Comparison of ENCODE assay signal across 16 cellular contexts in the genomic region with DNA sequence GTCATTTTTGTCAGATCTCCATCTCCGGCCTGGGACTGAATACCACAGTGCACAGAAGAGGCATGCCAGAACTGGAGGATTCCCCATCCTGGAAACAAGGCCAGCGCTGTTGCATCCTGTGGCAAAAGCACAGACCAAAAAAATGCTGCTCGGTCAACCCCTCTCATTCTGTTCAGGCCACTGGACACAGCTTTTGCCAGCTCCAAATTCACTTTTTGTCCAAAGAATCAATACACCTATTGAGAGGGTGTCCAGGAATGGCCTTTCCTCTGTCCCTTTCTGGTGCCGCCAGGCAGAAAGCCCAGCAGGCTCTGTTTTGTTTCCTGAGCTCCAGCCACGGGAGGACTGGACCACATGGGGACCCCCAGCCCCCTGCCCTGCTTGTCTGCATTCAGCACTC.
"Had no signal": no experiment of that assay in that cellular context is flagged by ENCODE, and none has a peak within 500 bp of the region (broad histone marks: within the 10 kb centered on the region; RNA-seq: fewer than 3 reads in every experiment).

No MANE protein-coding gene starts in this region.

- H3K4me3 Mint-ChIP-seq: activated naive CD4-positive, alpha-beta T cell treated with anti-CD3 and anti-CD28 coated beads, Interleukin-2, amount 50 U/mL, for 24 hours; mesothelial cell of epicardium; natural killer cell treated with Interleukin-12 subunit alpha and Interleukin-12 subunit beta and Interleukin-15 and Interleukin-18, amount 100 ng/mL, for 72 hours; stimulated activated naive B cell treated with anti-CD40 and anti-IgM and Interleukin-4, amounts not matched to agents 10 μg/mL and 1 μg/mL and 100 μg/mL, for 72 hours; T-cell had no signal

- H3K4me1 Mint-ChIP-seq: activated naive CD4-positive, alpha-beta T cell treated with anti-CD3 and anti-CD28 coated beads, Interleukin-2, amount 50 U/mL, for 24 hours; stimulated activated naive B cell treated with anti-CD40 and anti-IgM and Interleukin-4, amounts not matched to agents 10 μg/mL and 1 μg/mL and 100 μg/mL, for 72 hours; T-cell had no signal

- H3K27ac ChIP-seq: heart right ventricle, left lung, upper lobe of right lung had no signal

- ATAC-seq: heart right ventricle; left lung; natural killer cell treated with Interleukin-12 subunit alpha and Interleukin-12 subunit beta and Interleukin-15 and Interleukin-18, amount 100 ng/mL, for 72 hours; sciatic nerve; stimulated activated naive B cell treated with anti-CD40 and anti-IgM and Interleukin-4, amounts not matched to agents 10 μg/mL and 1 μg/mL and 100 μg/mL, for 72 hours; T-cell; upper lobe of right lung had no signal

- H3K27ac Mint-ChIP-seq: activated naive CD4-positive, alpha-beta T cell treated with anti-CD3 and anti-CD28 coated beads, Interleukin-2, amount 50 U/mL, for 24 hours; mesothelial cell of epicardium; natural killer cell treated with Interleukin-12 subunit alpha and Interleukin-12 subunit beta and Interleukin-15 and Interleukin-18, amount 100 ng/mL, for 72 hours; stimulated activated naive B cell treated with anti-CD40 and anti-IgM and Interleukin-4, amounts not matched to agents 10 μg/mL and 1 μg/mL and 100 μg/mL, for 72 hours; T-cell had no signal

- H3K4me1 ChIP-seq: heart right ventricle, left lung, upper lobe of right lung had no signal

- H3K4me3 ChIP-seq: heart right ventricle, left lung, lung, upper lobe of right lung had no signal

- H3K27me3 ChIP-seq: left lung, upper lobe of right lung had no signal

- H3K36me3 ChIP-seq: heart right ventricle, left lung, upper lobe of right lung had no signal

- H3K9me3 Mint-ChIP-seq: activated naive CD4-positive, alpha-beta T cell treated with anti-CD3 and anti-CD28 coated beads, Interleukin-2, amount 50 U/mL, for 24 hours; natural killer cell treated with Interleukin-12 subunit alpha and Interleukin-12 subunit beta and Interleukin-15 and Interleukin-18, amount 100 ng/mL, for 72 hours; T-cell had no signal

- DNase-seq: activated gamma-delta T cell treated with Interleukin-2 at 50 U/mL for 16 hours; activated T-cell treated with anti-CD3 and anti-CD28 coated beads, Interleukin-2, amount 50 U/mL, for 1 hour; effector CD4-positive, alpha-beta T cell; heart right ventricle; kidney glomerular epithelial cell; left lung; small intestine; stimulated activated CD4-positive, alpha-beta T cell treated with anti-CD3 and anti-CD28 coated beads, Interleukin-2, amount 100 ng/mL, for 24 hours; stimulated activated naive B cell treated with anti-CD40 and anti-IgM and Interleukin-4, amounts not matched to agents 10 μg/mL and 1 μg/mL and 100 μg/mL, for 72 hours; T-cell; upper lobe of right lung had no signal

- H3K36me3 Mint-ChIP-seq: activated naive CD4-positive, alpha-beta T cell treated with anti-CD3 and anti-CD28 coated beads, Interleukin-2, amount 50 U/mL, for 24 hours; mesothelial cell of epicardium; natural killer cell treated with Interleukin-12 subunit alpha and Interleukin-12 subunit beta and Interleukin-15 and Interleukin-18, amount 100 ng/mL, for 72 hours; stimulated activated naive B cell treated with anti-CD40 and anti-IgM and Interleukin-4, amounts not matched to agents 10 μg/mL and 1 μg/mL and 100 μg/mL, for 72 hours; T-cell had no signal

- H3K9me3 ChIP-seq: heart right ventricle, left lung, upper lobe of right lung had no signal
